In the genomic region with DNA sequence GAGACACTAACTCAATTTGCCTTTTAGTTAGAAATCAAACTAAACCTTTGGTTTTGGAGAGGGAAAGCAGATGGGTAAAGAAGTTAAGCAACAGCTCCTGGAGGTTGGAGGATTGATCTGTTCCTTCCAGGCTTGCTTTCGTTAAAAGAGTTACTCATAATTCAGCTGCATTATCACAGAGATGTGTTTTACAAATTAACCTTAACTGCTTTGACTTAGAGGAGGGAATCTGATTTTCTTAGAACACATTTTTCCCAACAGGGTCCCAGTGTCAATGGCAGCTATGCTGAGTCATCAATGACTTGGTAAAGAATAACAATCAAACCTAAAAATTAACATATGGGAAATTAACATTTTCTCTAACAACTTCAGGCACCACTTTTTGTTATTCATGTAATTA, we compare ENCODE assay signal across 3 cellular contexts.
TF ChIP-seq lines count a peak whose summit lies in the region.

No MANE protein-coding gene starts in this region.

TF ChIP-seq in A549, 52 proteins besides CTCF, POLR2A, EP300 and RAD21:
- TF ChIP-seq PHF8 (IDR thresholded peaks at IDR 0.05; ENCODE audit: borderline replicate concordance, low read depth) (no peak), MAFK (IDR thresholded peaks at IDR 0.05; ENCODE audit: partially characterized antibody) (peak; percentile 79)
TF ChIP-seq in A549: peak in this region for 1.

TF ChIP-seq in IMR-90, 13 proteins besides CTCF, POLR2A, EP300 and RAD21:
- TF ChIP-seq MAFK (IDR thresholded peaks at IDR 0.05; ENCODE audit: low read depth, low read length) (peak; percentile 84), CEBPB (IDR thresholded peaks at IDR 0.05; ENCODE audit: low read depth, low read length) (peak; percentile 80), RCOR1 (IDR thresholded peaks at IDR 0.05; ENCODE audit: insufficient replicate concordance, low read length) (no peak), NFE2L2 (IDR thresholded peaks at IDR 0.05; ENCODE audit: low read depth, low read length) (peak; percentile 81)

TF ChIP-seq in H1, 55 proteins besides CTCF, POLR2A, EP300 and RAD21:
- TF ChIP-seq MAFK (IDR thresholded peaks at IDR 0.05; ENCODE audit: low read depth, low read length) (peak; percentile 89), BACH1 (IDR thresholded peaks at IDR 0.05; ENCODE audit: low read length) (peak; percentile 95), JUND (IDR thresholded peaks at IDR 0.05; ENCODE audit: low read length) (peak; percentile 75), SP4 (IDR thresholded peaks at IDR 0.05; ENCODE audit: low read length) (no peak)
- TF ChIP-seq, protein P1, sequence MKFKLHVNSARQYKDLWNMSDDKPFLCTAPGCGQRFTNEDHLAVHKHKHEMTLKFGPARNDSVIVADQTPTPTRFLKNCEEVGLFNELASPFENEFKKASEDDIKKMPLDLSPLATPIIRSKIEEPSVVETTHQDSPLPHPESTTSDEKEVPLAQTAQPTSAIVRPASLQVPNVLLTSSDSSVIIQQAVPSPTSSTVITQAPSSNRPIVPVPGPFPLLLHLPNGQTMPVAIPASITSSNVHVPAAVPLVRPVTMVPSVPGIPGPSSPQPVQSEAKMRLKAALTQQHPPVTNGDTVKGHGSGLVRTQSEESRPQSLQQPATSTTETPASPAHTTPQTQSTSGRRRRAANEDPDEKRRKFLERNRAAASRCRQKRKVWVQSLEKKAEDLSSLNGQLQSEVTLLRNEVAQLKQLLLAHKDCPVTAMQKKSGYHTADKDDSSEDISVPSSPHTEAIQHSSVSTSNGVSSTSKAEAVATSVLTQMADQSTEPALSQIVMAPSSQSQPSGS (IDR thresholded peaks at IDR 0.05; ENCODE audit: low read length) = no peak
